In genomic region chr5:133983674-133984073, GRCh38 we compare ENCODE assay signal across 2 cellular contexts.
TF ChIP-seq lines count a peak whose summit lies in the region.

No MANE protein-coding gene starts in this region.

TF ChIP-seq in HEK293, 187 proteins besides CTCF, POLR2A, EP300 and RAD21:
- TF ChIP-seq OSR2 (tag by site-specific recombination; IDR thresholded peaks at IDR 0.05) (peak; percentile 16; the same call in 1 of the 2 replicates), ZNF529 (tag by site-specific recombination; IDR thresholded peaks at IDR 0.05; ENCODE audit: insufficient replicate concordance) (no peak), ZBTB26 (tag by site-specific recombination; optimal IDR thresholded peaks at IDR 0.05) (no peak), WT1 (tag by site-specific recombination; IDR thresholded peaks at IDR 0.05) (peak; percentile 89), KLF8 (tag by site-specific recombination; IDR thresholded peaks at IDR 0.05) (no peak), ZBTB48 (tag by site-specific recombination; IDR thresholded peaks at IDR 0.05) (no peak), ZBTB44 (tag by site-specific recombination; IDR thresholded peaks at IDR 0.05) (no peak), SP7 (tag by site-specific recombination; IDR thresholded peaks at IDR 0.05) (0 out of 2 replicates have a peak, but pooled peaks have one; percentile 19)

TF ChIP-seq in K562, 482 proteins besides CTCF, POLR2A, EP300 and RAD21:
- no peak for TF ChIP-seq KDM5B (IDR thresholded peaks at IDR 0.05; ENCODE audit: insufficient replicate concordance, low read depth, low read length)
- TF ChIP-seq MEIS2 (IDR thresholded peaks at IDR 0.05; ENCODE audit: partially characterized antibody), result peak; percentile 48
- no peak for TF ChIP-seq SIRT6 (IDR thresholded peaks at IDR 0.05; ENCODE audit: low read depth, low read length)
- no peak for TF ChIP-seq TGIF2 (CRISPR knock-in tag; IDR thresholded peaks at IDR 0.05)
- TF ChIP-seq SMAD4 (CRISPR knock-in tag; conservative IDR thresholded peaks at IDR 0.05), result no peak
- TF ChIP-seq, protein P1, sequence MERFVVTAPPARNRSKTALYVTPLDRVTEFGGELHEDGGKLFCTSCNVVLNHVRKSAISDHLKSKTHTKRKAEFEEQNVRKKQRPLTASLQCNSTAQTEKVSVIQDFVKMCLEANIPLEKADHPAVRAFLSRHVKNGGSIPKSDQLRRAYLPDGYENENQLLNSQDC (CRISPR knock-in tag; IDR thresholded peaks at IDR 0.05), result no peak
- TF ChIP-seq, protein P2, sequence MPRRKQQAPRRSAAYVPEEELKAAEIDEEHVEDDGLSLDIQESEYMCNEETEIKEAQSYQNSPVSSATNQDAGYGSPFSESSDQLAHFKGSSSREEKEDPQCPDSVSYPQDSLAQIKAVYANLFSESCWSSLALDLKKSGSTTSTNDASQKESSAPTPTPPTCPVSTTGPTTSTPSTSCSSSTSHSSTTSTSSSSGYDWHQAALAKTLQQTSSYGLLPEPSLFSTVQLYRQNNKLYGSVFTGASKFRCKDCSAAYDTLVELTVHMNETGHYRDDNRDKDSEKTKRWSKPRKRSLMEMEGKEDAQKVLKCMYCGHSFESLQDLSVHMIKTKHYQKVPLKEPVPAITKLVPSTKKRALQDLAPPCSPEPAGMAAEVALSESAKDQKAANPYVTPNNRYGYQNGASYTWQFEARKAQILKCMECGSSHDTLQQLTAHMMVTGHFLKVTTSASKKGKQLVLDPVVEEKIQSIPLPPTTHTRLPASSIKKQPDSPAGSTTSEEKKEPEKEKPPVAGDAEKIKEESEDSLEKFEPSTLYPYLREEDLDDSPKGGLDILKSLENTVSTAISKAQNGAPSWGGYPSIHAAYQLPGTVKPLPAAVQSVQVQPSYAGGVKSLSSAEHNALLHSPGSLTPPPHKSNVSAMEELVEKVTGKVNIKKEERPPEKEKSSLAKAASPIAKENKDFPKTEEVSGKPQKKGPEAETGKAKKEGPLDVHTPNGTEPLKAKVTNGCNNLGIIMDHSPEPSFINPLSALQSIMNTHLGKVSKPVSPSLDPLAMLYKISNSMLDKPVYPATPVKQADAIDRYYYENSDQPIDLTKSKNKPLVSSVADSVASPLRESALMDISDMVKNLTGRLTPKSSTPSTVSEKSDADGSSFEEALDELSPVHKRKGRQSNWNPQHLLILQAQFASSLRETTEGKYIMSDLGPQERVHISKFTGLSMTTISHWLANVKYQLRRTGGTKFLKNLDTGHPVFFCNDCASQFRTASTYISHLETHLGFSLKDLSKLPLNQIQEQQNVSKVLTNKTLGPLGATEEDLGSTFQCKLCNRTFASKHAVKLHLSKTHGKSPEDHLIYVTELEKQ (CRISPR knock-in tag; IDR thresholded peaks at IDR 0.05), result no peak
- TF ChIP-seq, protein P3, sequence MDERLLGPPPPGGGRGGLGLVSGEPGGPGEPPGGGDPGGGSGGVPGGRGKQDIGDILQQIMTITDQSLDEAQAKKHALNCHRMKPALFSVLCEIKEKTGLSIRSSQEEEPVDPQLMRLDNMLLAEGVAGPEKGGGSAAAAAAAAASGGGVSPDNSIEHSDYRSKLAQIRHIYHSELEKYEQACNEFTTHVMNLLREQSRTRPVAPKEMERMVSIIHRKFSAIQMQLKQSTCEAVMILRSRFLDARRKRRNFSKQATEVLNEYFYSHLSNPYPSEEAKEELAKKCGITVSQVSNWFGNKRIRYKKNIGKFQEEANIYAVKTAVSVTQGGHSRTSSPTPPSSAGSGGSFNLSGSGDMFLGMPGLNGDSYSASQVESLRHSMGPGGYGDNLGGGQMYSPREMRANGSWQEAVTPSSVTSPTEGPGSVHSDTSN (CRISPR knock-in tag; IDR thresholded peaks at IDR 0.05; ENCODE audit: low read depth), result no peak
- TF ChIP-seq, protein P3 (tag; conservative IDR thresholded peaks at IDR 0.05; ENCODE audit: low read depth), result peak; percentile 58
- no peak for TF ChIP-seq ZFX (CRISPR knock-in tag; IDR thresholded peaks at IDR 0.05)
- no peak for TF ChIP-seq STAT5B (CRISPR knock-in tag; IDR thresholded peaks at IDR 0.05)
- TF ChIP-seq DNMT1 (IDR thresholded peaks at IDR 0.05), result no peak
- no peak for TF ChIP-seq ZNF707 (CRISPR knock-in tag; conservative IDR thresholded peaks at IDR 0.05)
TF ChIP-seq in K562: peak in this region for 2.
